1 cellular context compared by ENCODE assay signal in the genomic region with DNA sequence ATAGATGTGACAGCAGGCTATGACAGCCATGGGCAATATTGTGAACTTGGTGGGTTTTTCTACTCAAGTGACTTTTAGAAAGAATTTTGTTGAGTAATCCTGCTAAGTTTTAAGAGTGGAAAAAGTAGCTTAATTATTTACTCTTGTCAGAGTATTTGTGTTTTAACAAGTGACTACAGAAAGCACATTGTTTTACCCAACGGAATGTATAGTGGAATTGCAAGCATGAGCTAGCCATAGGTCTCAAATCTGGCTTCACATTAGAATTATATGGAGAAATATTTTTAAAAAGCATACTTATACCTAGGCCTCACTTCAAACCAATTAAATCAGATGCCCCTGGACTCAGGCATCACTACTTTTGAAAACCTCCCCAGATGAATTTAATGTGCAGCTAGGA.
A peak's percentile ranks its signal among the peaks of the same experiment; 100 is the strongest.
TF ChIP-seq lines count a peak whose summit lies in the region.

No MANE protein-coding gene starts in this region.

TF ChIP-seq in HepG2, 621 proteins besides CTCF, POLR2A, EP300 and RAD21:
- TF ChIP-seq RAD51 (IDR thresholded peaks at IDR 0.05; ENCODE audit: borderline replicate concordance): no peak
- TF ChIP-seq SOX5 (CRISPR knock-in tag; IDR thresholded peaks at IDR 0.05; ENCODE audit: borderline replicate concordance): peak; percentile 26; the same call in 1 of the 2 replicates
- TF ChIP-seq SOX13 (IDR thresholded peaks at IDR 0.05): no peak
- peak in 1 of 2 experiments; percentile 15; a peak in 1 of 4 replicates for TF ChIP-seq SOX13 (CRISPR knock-in tag; conservative IDR thresholded peaks at IDR 0.05 in 1 of 2, IDR thresholded peaks at IDR 0.05 in 1 of 2)
- TF ChIP-seq ZNF282 (IDR thresholded peaks at IDR 0.05; ENCODE audit: partially characterized antibody): no peak
- TF ChIP-seq ZNF782 (CRISPR knock-in tag; IDR thresholded peaks at IDR 0.05; ENCODE audit: borderline replicate concordance): no peak
- no peak for TF ChIP-seq ZSCAN31 (CRISPR knock-in tag; IDR thresholded peaks at IDR 0.05; ENCODE audit: low read depth)
- TF ChIP-seq SMAD9 (CRISPR knock-in tag; IDR thresholded peaks at IDR 0.05): no peak
- no peak for TF ChIP-seq SOX6 (IDR thresholded peaks at IDR 0.05)
- peak; percentile 41; the same call in 1 of the 2 replicates for TF ChIP-seq SOX6 (CRISPR knock-in tag; IDR thresholded peaks at IDR 0.05)
